Comparison of ENCODE assay signal across 8 cellular contexts in the genomic region with DNA sequence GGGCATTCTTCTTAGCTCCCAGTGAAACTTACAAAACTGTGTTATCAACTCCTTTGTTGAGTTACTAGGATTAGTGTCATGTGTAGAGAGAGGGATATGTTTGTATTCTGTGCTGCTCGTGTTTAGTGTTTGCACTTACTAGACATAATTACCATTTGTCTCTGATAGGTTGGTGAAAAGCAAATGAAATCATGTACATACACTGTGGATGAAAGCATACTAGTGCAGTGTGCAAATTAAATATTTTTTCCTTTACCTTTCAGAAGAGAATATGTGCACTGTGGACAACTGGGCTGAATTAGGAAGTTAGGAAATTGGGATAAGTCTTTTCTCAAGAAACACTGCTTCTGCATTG. TPM values are rescaled to one million over a fixed set of nuclear protein-coding genes. Genes with fewer than 3 reads are reported as not detected.
DNase-seq lines count a peak whose midpoint lies in the region; ATAC-seq and TF ChIP-seq lines count a peak whose summit lies in the region.

No MANE protein-coding gene starts in this region.

- peak overlapping the region; percentile 81 for H3K9ac ChIP-seq in DND-41 (ENCODE audit: low read depth, low read length)

- TF ChIP-seq CTCF in DND-41 (IDR thresholded peaks at IDR 0.05; ENCODE audit: borderline replicate concordance, extremely low read depth, low read length, poor library complexity, severe bottlenecking) (no peak), NB4 (IDR thresholded peaks at IDR 0.05; ENCODE audit: low read depth, low read length) (no peak), coronary artery (IDR thresholded peaks at IDR 0.05) (no peak), osteocyte (IDR thresholded peaks at IDR 0.05) (no peak), GM13977 (IDR thresholded peaks at IDR 0.05; ENCODE audit: extremely low read depth, insufficient read depth, missing control alignments) (no peak)

- H3K36me3 ChIP-seq in DND-41 (ENCODE audit: insufficient read depth, low read length), result peaks cover 13% of the 10 kb centered on the region

- H3K4me3 ChIP-seq in DND-41 (ENCODE audit: low read depth in 1 of 2, low read length in 2 of 2) (peak overlapping the region; percentile 56 to 96; a peak in 3 of 4 replicates), NB4 (ENCODE audit: low read depth, low read length) (peak overlapping the region; percentile 85), coronary artery (peak overlapping the region; percentile 78)

- no peak for TF ChIP-seq POLR2A in NB4 (IDR thresholded peaks at IDR 0.05; ENCODE audit: extremely low read depth, insufficient read length)

- H3K27ac Mint-ChIP-seq in osteocyte (ENCODE audit: unreplicated experiment), result peak overlapping the region; percentile 62

- no peaks in the 10 kb centered on the region for H3K27me3 Mint-ChIP-seq in osteocyte (ENCODE audit: unreplicated experiment)

- H3K4me1 ChIP-seq in DND-41 (ENCODE audit: insufficient read depth, low read length), result peaks cover 41% of the 10 kb centered on the region

- no peaks in the 10 kb centered on the region for H3K9me3 Mint-ChIP-seq in osteocyte (ENCODE audit: unreplicated experiment)

- H4K20me1 ChIP-seq in DND-41 (ENCODE audit: insufficient read depth, low read length), result no peaks in the 10 kb centered on the region

- ATAC-seq in DND-41 (ENCODE audit: insufficient read depth, low read depth) (no peak), HG03432 (IDR thresholded peaks at IDR 0.05; ENCODE audit: unreplicated experiment) (no peak), GM21423 (IDR thresholded peaks at IDR 0.05; ENCODE audit: unreplicated experiment) (no peak)

- peak overlapping the region; percentile 97 for H2AFZ ChIP-seq in DND-41 (ENCODE audit: low read depth, low read length)

- H3K36me3 Mint-ChIP-seq in osteocyte (ENCODE audit: unreplicated experiment), result no peaks in the 10 kb centered on the region

- peaks cover 38% of the 10 kb centered on the region for H3K4me1 Mint-ChIP-seq in osteocyte (ENCODE audit: unreplicated experiment)

- in situ Hi-C loops in GM13977 (cut with MboI; ENCODE audit: low pct_unique_long_range_greater_than_20kb, low sequenced_read_pairs, unreplicated experiment), result no loop called here

- no peaks in the 10 kb centered on the region for H3K9me3 ChIP-seq in DND-41 (ENCODE audit: insufficient read depth, low read length, severe bottlenecking)

- DNase-seq in DND-41, result no peak
- no peak for DNase-seq in NB4 (ENCODE audit: low read depth)
- DNase-seq in coronary artery (ENCODE audit: low spot score), result no peak
- no peak for DNase-seq in osteocyte (ENCODE audit: extremely low spot score, unreplicated experiment)
- no peak for DNase-seq in GM13977 (ENCODE audit: low spot score)
- no peak for DNase-seq in stimulated activated naive CD4-positive, alpha-beta T cell (lab: John Stamatoyannopoulos, UW)

- peak overlapping the region; percentile 97 for H3K4me3 Mint-ChIP-seq in osteocyte (ENCODE audit: unreplicated experiment)

- peak overlapping the region; percentile 91 for H3K4me2 ChIP-seq in DND-41 (ENCODE audit: insufficient read depth, low read length)

- H3K27ac ChIP-seq in DND-41 (ENCODE audit: low read length), result peak overlapping the region; percentile 89
- no peak overlapping the region for H3K27ac ChIP-seq in coronary artery

- peaks cover 62% of the 10 kb centered on the region for H3K79me2 ChIP-seq in DND-41 (ENCODE audit: insufficient read depth, low read length)

- no peaks in the 10 kb centered on the region for H3K27me3 ChIP-seq in DND-41 (ENCODE audit: insufficient read depth, low read length, poor library complexity)

RNA-seq across cellular contexts. Expression of gene KIAA1328, which starts 1.2 kb away (rescaled TPM):
- 10.1 and 10.7 TPM in 2 replicates for total RNA-seq in osteocyte

RNA-seq across cellular contexts. Expression of gene TPGS2, which starts 1.3 kb away (rescaled TPM):
- 95.4 and 98.8 TPM in 2 replicates for total RNA-seq in osteocyte
